Comparison of ENCODE assay signal across 1 cellular context in the genomic region with DNA sequence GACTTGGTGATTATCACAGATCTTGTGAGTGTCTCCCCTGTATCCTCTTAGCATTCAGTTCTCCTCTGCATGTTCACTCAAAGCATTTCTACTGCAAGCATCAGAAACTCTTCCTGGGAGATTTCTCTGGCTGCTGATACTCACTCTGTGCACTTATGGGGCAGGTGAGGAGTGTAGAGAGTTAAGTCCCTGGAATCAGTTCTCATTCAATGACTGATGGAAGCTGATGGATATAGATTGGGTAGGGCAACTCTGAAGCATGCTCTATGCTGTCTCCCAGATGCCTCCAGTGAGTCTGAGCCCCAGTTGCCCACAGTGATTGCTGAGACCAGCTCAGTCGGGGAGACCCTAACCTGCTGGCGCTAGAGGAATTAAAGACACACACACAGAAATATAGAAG.
TF ChIP-seq lines count a peak whose summit lies in the region.

No MANE protein-coding gene starts in this region.

TF ChIP-seq in H1, 55 proteins besides CTCF, POLR2A, EP300 and RAD21 (continued from another document):
- TF ChIP-seq USF2 (IDR thresholded peaks at IDR 0.05; ENCODE audit: low read length), result no peak
- TF ChIP-seq MAFK (IDR thresholded peaks at IDR 0.05; ENCODE audit: low read depth, low read length), result no peak
- TF ChIP-seq GTF2F1 (IDR thresholded peaks at IDR 0.05; ENCODE audit: borderline replicate concordance, low read depth, low read length), result no peak
- TF ChIP-seq RXRA (IDR thresholded peaks at IDR 0.05; ENCODE audit: insufficient read depth, low read depth, low read length), result no peak
- no peak for TF ChIP-seq EGR1 (IDR thresholded peaks at IDR 0.05; ENCODE audit: borderline replicate concordance, low read depth, low read length)
- no peak for TF ChIP-seq SUZ12 (IDR thresholded peaks at IDR 0.05; ENCODE audit: low read length)
- TF ChIP-seq, protein P1, sequence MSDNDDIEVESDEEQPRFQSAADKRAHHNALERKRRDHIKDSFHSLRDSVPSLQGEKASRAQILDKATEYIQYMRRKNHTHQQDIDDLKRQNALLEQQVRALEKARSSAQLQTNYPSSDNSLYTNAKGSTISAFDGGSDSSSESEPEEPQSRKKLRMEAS (IDR thresholded peaks at IDR 0.05), result no peak
- no peak for TF ChIP-seq SP2 (IDR thresholded peaks at IDR 0.05; ENCODE audit: low read length)
- no peak for TF ChIP-seq JUN (IDR thresholded peaks at IDR 0.05; ENCODE audit: low read depth, low read length)
- no peak for TF ChIP-seq SAP30 (IDR thresholded peaks at IDR 0.05; ENCODE audit: insufficient read depth, insufficient replicate concordance, low read length)
- TF ChIP-seq TAF7 (optimal IDR thresholded peaks at IDR 0.05; ENCODE audit: borderline replicate concordance, low read depth, low read length), result no peak
- TF ChIP-seq JUND (IDR thresholded peaks at IDR 0.05; ENCODE audit: low read length), result no peak
- TF ChIP-seq BACH1 (IDR thresholded peaks at IDR 0.05; ENCODE audit: low read length), result no peak
- no peak for TF ChIP-seq ZNF274 (IDR thresholded peaks at IDR 0.05; ENCODE audit: borderline replicate concordance, extremely low read depth, low read length)
- TF ChIP-seq SRF (IDR thresholded peaks at IDR 0.05; ENCODE audit: low read depth, low read length), result no peak
- no peak for TF ChIP-seq CHD1 (IDR thresholded peaks at IDR 0.05; ENCODE audit: low read depth, low read length)
- TF ChIP-seq GABPA (IDR thresholded peaks at IDR 0.05; ENCODE audit: borderline replicate concordance, insufficient read depth, low read length), result no peak
- TF ChIP-seq E2F6 (IDR thresholded peaks at IDR 0.05), result no peak
